ENCODE assay signal across 8 cellular contexts in the genomic region with DNA sequence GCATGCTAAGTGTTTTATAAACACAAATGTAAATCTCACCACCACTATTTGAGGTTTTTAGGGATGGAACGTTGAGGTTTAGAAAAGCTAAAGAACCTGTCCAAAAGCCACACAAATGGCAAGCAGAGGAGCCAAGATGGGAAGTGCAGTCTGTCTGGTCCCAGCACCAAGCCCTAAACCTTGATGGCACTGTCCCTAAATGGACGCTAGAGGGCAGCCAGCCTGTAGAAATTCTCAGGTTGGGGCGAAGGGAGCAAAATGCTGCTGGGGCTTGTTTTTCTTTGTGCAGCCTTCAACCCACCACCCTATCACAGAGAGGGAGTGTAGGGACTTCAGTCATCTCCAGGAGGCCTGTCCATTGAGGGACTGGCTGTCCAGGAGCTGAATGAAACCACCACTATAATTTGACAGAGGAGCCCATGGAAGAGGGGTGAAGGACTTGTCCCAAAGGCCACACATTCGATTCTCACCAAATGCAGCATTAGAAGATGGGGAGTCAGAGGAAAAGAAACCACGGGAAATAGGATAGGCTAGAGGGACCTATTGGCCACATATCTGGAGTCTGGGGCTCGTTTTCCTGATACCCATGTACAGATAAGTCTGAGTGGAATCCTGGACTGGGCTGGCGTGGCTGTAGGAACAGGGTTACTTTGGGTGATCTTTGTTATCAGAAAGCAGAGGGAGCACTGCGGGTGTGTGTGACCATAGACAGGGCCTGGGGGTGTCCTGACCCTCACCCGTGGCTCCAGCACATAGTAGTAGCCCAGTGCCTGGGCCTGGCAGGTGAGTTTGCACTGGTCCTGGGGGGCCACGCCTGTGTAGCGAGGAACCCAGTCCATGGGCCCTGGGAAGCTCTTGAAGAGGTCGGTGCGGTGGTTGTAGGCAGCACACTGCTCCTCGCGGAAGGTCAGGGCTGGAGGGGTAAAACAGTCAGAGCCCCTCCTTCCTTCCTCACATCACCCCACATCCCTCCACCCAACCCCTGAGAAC. TPM values are rescaled to one million over a fixed set of nuclear protein-coding genes. Genes with fewer than 3 reads are reported as not detected.
DNase-seq lines count a peak whose midpoint lies in the region; ATAC-seq lines count a peak whose summit lies in the region.

No MANE protein-coding gene starts in this region.

- peak; percentile 55 for DNase-seq in CMK (ENCODE audit: low read depth)
- peak; percentile 95 for DNase-seq in NAMALWA (ENCODE audit: low spot score)
- DNase-seq in SK-MEL-5 (ENCODE audit: low read depth, low spot score): peak; percentile 84
- peak; percentile 66 for DNase-seq in activated naive CD4-positive, alpha-beta T cell treated with Interleukin-2 at 50 U/mL for 16 hours
- DNase-seq in germinal center (ENCODE audit: low spot score): peak; percentile 83
- peak; percentile 92 for DNase-seq in pons (ENCODE audit: low spot score)

- ATAC-seq in GM21576 (IDR thresholded peaks at IDR 0.05; ENCODE audit: unreplicated experiment) (peak; percentile 60), HG03469 (IDR thresholded peaks at IDR 0.05; ENCODE audit: unreplicated experiment) (no peak)

- in situ Hi-C loops in SK-MEL-5 (cut with HindIII; ENCODE audit: low pct_unique_long_range_greater_than_20kb, low sequenced_read_pairs): no loop called here

RNA-seq across cellular contexts. Expression of gene ADAMTS4, which starts 6.1 kb away (rescaled TPM):
- 0.03 TPM in 1 of 2 replicates, not detected in the other for total RNA-seq in SK-MEL-5 (2014; rRNA removed; shearing (Covaris generic))
- 0.11 TPM in 1 of 2 replicates, not detected in the other for polyA plus RNA-seq in SK-MEL-5 (2015; cell fraction: cytosol; rRNA removed)
- 0.02 TPM in 1 of 2 replicates, not detected in the other for polyA plus RNA-seq in SK-MEL-5 (2015; cell fraction: nucleus; rRNA removed)

RNA-seq across cellular contexts. Expression of gene NDUFS2, which starts 9.4 kb away (rescaled TPM):
- total RNA-seq in SK-MEL-5 (2014; rRNA removed; shearing (Covaris generic)): 134 and 147 TPM in 2 replicates
- polyA plus RNA-seq in SK-MEL-5 (2015; cell fraction: cytosol; rRNA removed): 126 and 140 TPM in 2 replicates
- polyA plus RNA-seq in SK-MEL-5 (2015; cell fraction: nucleus; rRNA removed): 86.5 and 122 TPM in 2 replicates

RNA-seq across cellular contexts. Expression of gene B4GALT3, which starts 15.5 kb away (rescaled TPM):
- 53.9 and 55.9 TPM in 2 replicates for total RNA-seq in SK-MEL-5 (2014; rRNA removed; shearing (Covaris generic))
- 74.7 and 76.2 TPM in 2 replicates for polyA plus RNA-seq in SK-MEL-5 (2015; cell fraction: cytosol; rRNA removed)
- polyA plus RNA-seq in SK-MEL-5 (2015; cell fraction: nucleus; rRNA removed): 64.9 and 86.6 TPM in 2 replicates

RNA-seq across cellular contexts. Expression of gene FCER1G, which starts 22.3 kb away (rescaled TPM):
- total RNA-seq in SK-MEL-5 (2014; rRNA removed; shearing (Covaris generic)): 2.6 TPM in 1 of 2 replicates, not detected in the other
- 2.8 and 3.2 TPM in 2 replicates for polyA plus RNA-seq in SK-MEL-5 (2015; cell fraction: cytosol; rRNA removed)
- polyA plus RNA-seq in SK-MEL-5 (2015; cell fraction: nucleus; rRNA removed): not detected in 2 replicates

RNA-seq across cellular contexts. Expression of gene PPOX, which starts 26.5 kb away (rescaled TPM):
- total RNA-seq in SK-MEL-5 (2014; rRNA removed; shearing (Covaris generic)): 11.1 and 13.8 TPM in 2 replicates
- polyA plus RNA-seq in SK-MEL-5 (2015; cell fraction: cytosol; rRNA removed): 7.9 and 9.7 TPM in 2 replicates
- polyA plus RNA-seq in SK-MEL-5 (2015; cell fraction: nucleus; rRNA removed): 74.3 and 131 TPM in 2 replicates
